ENCODE assay signal across 16 cellular contexts in genomic region chr5:2905741-2906140, GRCh38.
"Had no signal": no experiment of that assay in that cellular context is flagged by ENCODE, and none has a peak within 500 bp of the region (broad histone marks: within the 10 kb centered on the region; RNA-seq: fewer than 3 reads in every experiment).

No MANE protein-coding gene starts in this region.

- DNase-seq: IMR-90, Kasumi-1, KG1, MM.1S, NCI-H1092 treated with DMSO at 0.1 percent for 48 hours, NCI-H1436 treated with DMSO at 0.1 percent for 48 hours, NCI-H1694, NCI-H187 treated with DMSO at 0.1 percent for 48 hours, NCI-H2029 treated with DMSO at 0.1 percent for 48 hours, NCI-H2171 treated with DMSO at 0.1 percent for 48 hours, NCI-H524, NCI-H748 treated with DMSO at 0.1 percent for 48 hours, PC-3, SHP77, SK-N-SH had no signal

- H3K27ac ChIP-seq: RWPE1 had no signal

- H3K4me2 ChIP-seq: SK-N-SH had no signal

- H3K9me3 ChIP-seq: SK-N-SH had no signal

- H3K9me2 ChIP-seq: SK-N-SH had no signal
